Comparison of ENCODE assay signal across 20 cellular contexts in genomic region chr20:58552366-58552934, GRCh38. TPM values are rescaled to one million over a fixed set of nuclear protein-coding genes. Genes with fewer than 3 reads are reported as not detected.
DNase-seq lines count a peak whose midpoint lies in the region; ATAC-seq lines count a peak whose summit lies in the region.
"Had no signal": no experiment of that assay in that cellular context is flagged by ENCODE, and none has a peak within 500 bp of the region (broad histone marks: within the 10 kb centered on the region; RNA-seq: fewer than 3 reads in every experiment).

No MANE protein-coding gene starts in this region.

- POLR2A ChIA-PET in CD8-positive, alpha-beta memory T cell (lab: Charles Lee): no interaction called here

- CTCF ChIA-PET in CD8-positive, alpha-beta memory T cell (lab: Charles Lee): no interaction called here

- H3K4me1 Mint-ChIP-seq in CD8-positive, alpha-beta memory T cell: no peaks in the 10 kb centered on the region

- intact Hi-C loops in head of caudate nucleus (cut with DNase I): no loop called here

- peaks cover 5 to 37% of the 10 kb centered on the region in 2 donors for H3K27me3 Mint-ChIP-seq in CD8-positive, alpha-beta memory T cell

- no peak overlapping the region for H3K4me3 Mint-ChIP-seq in CD8-positive, alpha-beta memory T cell

- H3K36me3 ChIP-seq in CD8-positive, alpha-beta memory T cell (ENCODE audit: insufficient read depth, low read length): no peaks in the 10 kb centered on the region
- H3K36me3 ChIP-seq: BLaER1 had no signal

- H3K9me3 ChIP-seq in CD8-positive, alpha-beta memory T cell (ENCODE audit: low read length): no peaks in the 10 kb centered on the region
- H3K9me3 ChIP-seq: BLaER1 had no signal

- DNase-seq in activated CD8-positive, alpha-beta memory T cell treated with anti-CD3 and anti-CD28 coated beads, Interleukin-2, amount 50 U/mL, for 48 hours: peak; percentile 25
- DNase-seq in activated CD8-positive, alpha-beta memory T cell treated with anti-CD3 and anti-CD28 coated beads for 24 hours: no peak
- DNase-seq in head of caudate nucleus (peak in 41 of 42 donors; percentile 14 to 83 (median 51)), putamen (ENCODE audit: low spot score) (peak; percentile 7), NCI-H69 (lab: John Stamatoyannopoulos, UW) (no peak)
- DNase-seq in CD8-positive, alpha-beta memory T cell: no peak
- DNase-seq: DMS 273 treated with DMSO at 0.1 percent for 48 hours, H7, Karpas-422, MM.1S, NCI-H1105, NCI-H1694 treated with DMSO at 0.1 percent for 48 hours, NCI-H446, NCI-H774, SIG-M5 had no signal

- no peak overlapping the region for H3K27ac Mint-ChIP-seq in CD8-positive, alpha-beta memory T cell

- ATAC-seq in GM21786 (IDR thresholded peaks at IDR 0.05; ENCODE audit: unreplicated experiment) (no peak), HG03354 (IDR thresholded peaks at IDR 0.05; ENCODE audit: poor library complexity, severe bottlenecking, unreplicated experiment) (no peak)
- ATAC-seq: HepG2 had no signal

- H3K27me3 ChIP-seq in CD8-positive, alpha-beta memory T cell (ENCODE audit: insufficient read depth, low read length, poor library complexity, severe bottlenecking): no peaks in the 10 kb centered on the region
- H3K27me3 ChIP-seq: BLaER1 had no signal

- no peaks in the 10 kb centered on the region for H3K9me3 Mint-ChIP-seq in CD8-positive, alpha-beta memory T cell

- H3K4me3 ChIP-seq in CD8-positive, alpha-beta memory T cell (ENCODE audit: low read length): no peak overlapping the region
- H3K4me3 ChIP-seq: BLaER1 had no signal

- H3K4me1 ChIP-seq in CD8-positive, alpha-beta memory T cell (ENCODE audit: insufficient read depth, low read length): no peaks in the 10 kb centered on the region

- no peaks in the 10 kb centered on the region for H3K36me3 Mint-ChIP-seq in CD8-positive, alpha-beta memory T cell

- no peak overlapping the region for H3K27ac ChIP-seq in CD8-positive, alpha-beta memory T cell (ENCODE audit: low read depth, low read length)
- H3K27ac ChIP-seq: 22Rv1, BLaER1 had no signal

RNA-seq across cellular contexts. Expression of gene APCDD1L, which starts 37.3 kb away (rescaled TPM):
- total RNA-seq in CD8-positive, alpha-beta memory T cell: not detected
- polyA plus RNA-seq in CD8-positive, alpha-beta memory T cell: not detected
- total RNA-seq: HepG2 had no signal
- polyA plus RNA-seq: HepG2 had no signal

Comparison
In these comparisons a context has a peak if more than half of its experiments do, and no peak if none do; other contexts are left out.
1. DNase-seq: peak in activated CD8-positive, alpha-beta memory T cell treated with anti-CD3 and anti-CD28 coated beads, Interleukin-2, amount 50 U/mL, for 48 hours (single experiment), head of caudate nucleus (41 of 42) and putamen (single experiment); none in activated CD8-positive, alpha-beta memory T cell treated with anti-CD3 and anti-CD28 coated beads for 24 hours (single experiment), CD8-positive, alpha-beta memory T cell (0 of 5) and NCI-H69 (single experiment).